ENCODE assay signal across 1 cellular context in the genomic region with DNA sequence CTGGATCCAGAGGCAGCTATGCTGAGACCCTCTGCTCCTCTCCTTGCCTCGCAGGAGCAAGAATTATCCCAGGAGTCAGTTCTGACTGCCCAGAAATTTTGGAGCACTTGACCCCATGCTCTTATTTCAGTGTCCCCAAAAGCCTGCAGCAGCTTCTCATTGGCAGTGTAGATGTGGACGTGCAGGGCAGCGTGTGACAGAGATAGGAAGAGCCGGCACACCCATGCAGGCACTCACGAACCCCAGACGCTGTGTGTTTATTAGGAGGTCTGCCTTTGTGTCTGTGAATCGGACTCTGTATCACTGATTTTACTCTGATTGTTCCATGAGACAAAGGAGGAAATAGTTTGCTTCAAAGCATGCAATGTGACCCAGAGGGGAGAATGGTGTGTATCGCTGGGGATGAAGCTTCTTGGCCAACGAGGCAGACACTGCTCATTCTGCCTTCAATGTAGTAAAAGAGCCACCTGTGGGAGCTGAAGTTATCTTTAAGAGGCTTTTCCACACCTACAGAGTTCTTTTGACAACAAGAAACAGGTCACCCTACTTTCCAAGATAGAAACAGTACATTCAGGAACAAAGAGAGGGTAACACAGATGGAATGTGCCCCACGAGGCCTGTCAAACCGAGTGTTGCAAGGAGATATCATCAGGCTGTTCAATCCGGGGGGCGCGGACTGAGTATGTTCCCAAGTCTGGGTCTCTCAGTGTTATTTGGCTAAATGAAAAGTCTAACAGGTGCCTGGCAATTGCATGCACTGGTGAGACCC.
TF ChIP-seq lines count a peak whose summit lies in the region.

No MANE protein-coding gene starts in this region.

TF ChIP-seq in H1, 55 proteins besides CTCF, POLR2A, EP300 and RAD21:
- TF ChIP-seq SIN3A (conservative IDR thresholded peaks at IDR 0.05 in 1 of 2, IDR thresholded peaks at IDR 0.05 in 1 of 2; ENCODE audit: low read depth in 1 of 2, low read length in 2 of 2) (no peak), CHD1 (IDR thresholded peaks at IDR 0.05; ENCODE audit: low read depth, low read length) (no peak), SRF (IDR thresholded peaks at IDR 0.05; ENCODE audit: low read depth, low read length) (no peak), HDAC2 (IDR thresholded peaks at IDR 0.05; ENCODE audit: borderline replicate concordance in 1 of 2, low read depth in 2 of 2, low read length in 2 of 2) (no peak), ASH2L (IDR thresholded peaks at IDR 0.05; ENCODE audit: low read length) (no peak), POU5F1 (IDR thresholded peaks at IDR 0.05; ENCODE audit: low read depth, low read length) (no peak), SP1 (IDR thresholded peaks at IDR 0.05; ENCODE audit: low read depth, low read length) (no peak)
